Comparison of ENCODE assay signal across 9 cellular contexts in the genomic region with DNA sequence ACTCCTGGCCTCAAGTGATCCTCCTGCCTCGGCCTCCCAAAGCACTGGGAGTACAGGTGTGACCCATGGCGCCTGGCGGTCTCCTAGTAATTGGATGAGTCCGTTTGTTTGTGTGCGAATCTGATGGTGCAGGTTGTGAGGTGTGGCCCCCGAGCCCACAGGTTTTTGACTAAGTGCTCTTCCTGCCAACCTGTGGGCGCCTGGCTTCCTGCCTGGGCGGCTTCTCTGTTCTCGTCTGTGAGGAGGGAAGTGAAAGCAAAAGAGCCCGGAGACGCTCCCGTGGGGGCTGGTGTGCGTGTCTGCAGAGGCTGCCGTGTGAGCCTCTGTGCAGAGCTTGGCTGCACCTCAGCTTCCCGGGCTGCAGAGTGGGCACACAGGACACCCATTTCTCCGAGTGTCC. TPM values are rescaled to one million over a fixed set of nuclear protein-coding genes. Genes with fewer than 3 reads are reported as not detected.
A peak's percentile ranks its signal among the peaks of the same experiment; 100 is the strongest.
DNase-seq lines count a peak whose midpoint lies in the region; ATAC-seq and TF ChIP-seq lines count a peak whose summit lies in the region.
"Had no signal": no experiment of that assay in that cellular context is flagged by ENCODE, and none has a peak within 500 bp of the region (broad histone marks: within the 10 kb centered on the region; RNA-seq: fewer than 3 reads in every experiment).

No MANE protein-coding gene starts in this region.

- no peak for TF ChIP-seq POLR2A in vagina (IDR thresholded peaks at IDR 0.05)

- H3K4me1 Mint-ChIP-seq in activated naive CD8-positive, alpha-beta T cell treated with anti-CD3 and anti-CD28 coated beads, Interleukin-2, amount 10 ng/mL, durations not matched to agents 7 days and 5 days, result peaks cover 34% of the 10 kb centered on the region

- no peaks in the 10 kb centered on the region for H3K9me3 Mint-ChIP-seq in activated naive CD8-positive, alpha-beta T cell treated with anti-CD3 and anti-CD28 coated beads, Interleukin-2, amount 10 ng/mL, durations not matched to agents 7 days and 5 days
- H3K9me3 Mint-ChIP-seq: nephron had no signal

- H3K4me1 ChIP-seq in mononuclear cell (ENCODE audit: insufficient read depth, low read length) (peaks cover 92% of the 10 kb centered on the region), thymus (ENCODE audit: control insufficient read depth, insufficient read depth, low read length) (peaks cover 40% of the 10 kb centered on the region), vagina (peaks cover 20% of the 10 kb centered on the region)

- intact Hi-C loops in vagina (cut with DNase I), result no loop called here

- peaks cover 75% of the 10 kb centered on the region for H3K36me3 ChIP-seq in thymus (ENCODE audit: control insufficient read depth, insufficient read depth)
- peaks cover 0 to 4% of the 10 kb centered on the region in 2 donors for H3K36me3 ChIP-seq in vagina

- peak overlapping the region; percentile 40 for H3K4me3 ChIP-seq in mononuclear cell (ENCODE audit: low read length)
- H3K4me3 ChIP-seq in thymus (ENCODE audit: low read length), result peak overlapping the region; percentile 39
- H3K4me3 ChIP-seq in vagina, result no peak overlapping the region

- 4% methylated on average over 16 of the region's 16 CpGs for WGBS in thymus

- POLR2A ChIA-PET in activated naive CD8-positive, alpha-beta T cell treated with anti-CD3 and anti-CD28 coated beads, Interleukin-2, amount 10 ng/mL, durations not matched to agents 7 days and 5 days (lab: Charles Lee), result interaction anchor here (0.6 to 19.6 kb wide), 16 partner anchors 4 to 340 kb away, joined by 3 to 644 read pairs (median 8); partner anchors contain the start of genes ABCA7, ARHGAP45, CIRBP and CNN2

- no peak for TF ChIP-seq CTCF in vagina (IDR thresholded peaks at IDR 0.05)

- no peaks in the 10 kb centered on the region for H3K9me3 ChIP-seq in mononuclear cell (ENCODE audit: low read depth, low read length)
- no peaks in the 10 kb centered on the region for H3K9me3 ChIP-seq in thymus (ENCODE audit: control insufficient read depth)
- H3K9me3 ChIP-seq in vagina, result no peaks in the 10 kb centered on the region

- DNase-seq in T follicular helper cell (ENCODE audit: low read depth) (peak; percentile 92), vagina (ENCODE audit: extremely low spot score in 2 of 2) (no peak)
- DNase-seq in activated naive CD8-positive, alpha-beta T cell treated with anti-CD3 and anti-CD28 coated beads, Interleukin-2, amount 10 ng/mL, durations not matched to agents 7 days and 5 days, result peak; percentile 90

- peak overlapping the region; percentile 87 for H3K27ac Mint-ChIP-seq in activated naive CD8-positive, alpha-beta T cell treated with anti-CD3 and anti-CD28 coated beads, Interleukin-2, amount 10 ng/mL, durations not matched to agents 7 days and 5 days
- H3K27ac Mint-ChIP-seq: nephron had no signal

- peaks cover 50% of the 10 kb centered on the region for H3K36me3 Mint-ChIP-seq in activated naive CD8-positive, alpha-beta T cell treated with anti-CD3 and anti-CD28 coated beads, Interleukin-2, amount 10 ng/mL, durations not matched to agents 7 days and 5 days

- H3K27me3 Mint-ChIP-seq in activated naive CD8-positive, alpha-beta T cell treated with anti-CD3 and anti-CD28 coated beads, Interleukin-2, amount 10 ng/mL, durations not matched to agents 7 days and 5 days, result no peaks in the 10 kb centered on the region

- H3K27ac ChIP-seq in thymus (ENCODE audit: low read depth), result peak overlapping the region; percentile 88
- no peak overlapping the region for H3K27ac ChIP-seq in vagina

- peak overlapping the region; percentile 87 for H3K4me3 Mint-ChIP-seq in activated naive CD8-positive, alpha-beta T cell treated with anti-CD3 and anti-CD28 coated beads, Interleukin-2, amount 10 ng/mL, durations not matched to agents 7 days and 5 days
- H3K4me3 Mint-ChIP-seq: nephron had no signal

- no peaks in the 10 kb centered on the region for H3K27me3 ChIP-seq in mononuclear cell (ENCODE audit: insufficient read depth, low read length)
- no peaks in the 10 kb centered on the region for H3K27me3 ChIP-seq in thymus (ENCODE audit: control insufficient read depth, insufficient read depth)
- H3K27me3 ChIP-seq in vagina, result no peaks in the 10 kb centered on the region

- ATAC-seq in GM18873 (IDR thresholded peaks at IDR 0.05; ENCODE audit: low FRiP score, unreplicated experiment) (peak; percentile 60), HG03108 (IDR thresholded peaks at IDR 0.05; ENCODE audit: unreplicated experiment) (peak; percentile 65), GM19328 (IDR thresholded peaks at IDR 0.05; ENCODE audit: unreplicated experiment) (no peak)
- ATAC-seq in activated naive CD8-positive, alpha-beta T cell treated with anti-CD3 and anti-CD28 coated beads, Interleukin-2, amount 10 ng/mL, durations not matched to agents 7 days and 5 days (ENCODE audit: low read depth), result peak; percentile 78

RNA-seq across cellular contexts. Expression of gene ARHGAP45, which starts 10.0 kb away (rescaled TPM):
- total RNA-seq in activated naive CD8-positive, alpha-beta T cell treated with anti-CD3 and anti-CD28 coated beads, Interleukin-2, amount 10 ng/mL, durations not matched to agents 7 days and 5 days, result 100 to 1,000 TPM; 576 to 581 TPM
- 261 TPM for total RNA-seq in mononuclear cell
- polyA plus RNA-seq in thymus, result 295 TPM
- total RNA-seq in vagina, result 36.8 TPM

RNA-seq across cellular contexts. Expression of gene POLR2E, which starts 18.2 kb away (rescaled TPM):
- 100 to 1,000 TPM; 142 to 163 TPM for total RNA-seq in activated naive CD8-positive, alpha-beta T cell treated with anti-CD3 and anti-CD28 coated beads, Interleukin-2, amount 10 ng/mL, durations not matched to agents 7 days and 5 days
- total RNA-seq in mononuclear cell, result 48.9 TPM
- polyA plus RNA-seq in thymus, result 84.0 TPM
- 83.7 TPM for total RNA-seq in vagina

RNA-seq across cellular contexts. Expression of gene GPX4, which starts 26.8 kb away (rescaled TPM):
- 100 to 1,000 TPM; 194 to 206 TPM for total RNA-seq in activated naive CD8-positive, alpha-beta T cell treated with anti-CD3 and anti-CD28 coated beads, Interleukin-2, amount 10 ng/mL, durations not matched to agents 7 days and 5 days
- total RNA-seq in mononuclear cell, result 162 TPM
- polyA plus RNA-seq in thymus, result 546 TPM
- total RNA-seq in vagina, result 524 TPM

RNA-seq across cellular contexts. Expression of gene ABCA7, which starts 37.0 kb away (rescaled TPM):
- total RNA-seq in activated naive CD8-positive, alpha-beta T cell treated with anti-CD3 and anti-CD28 coated beads, Interleukin-2, amount 10 ng/mL, durations not matched to agents 7 days and 5 days, result 100 to 1,000 TPM; 145 to 146 TPM
- total RNA-seq in mononuclear cell (28.2 TPM), vagina (29.5 TPM)
- polyA plus RNA-seq in thymus, result 315 TPM

RNA-seq across cellular contexts. Expression of gene CNN2, which starts 50.5 kb away (rescaled TPM):
- total RNA-seq in activated naive CD8-positive, alpha-beta T cell treated with anti-CD3 and anti-CD28 coated beads, Interleukin-2, amount 10 ng/mL, durations not matched to agents 7 days and 5 days, result 100 to 1,000 TPM; 340 to 353 TPM
- total RNA-seq in mononuclear cell, result 152 TPM
- polyA plus RNA-seq in thymus, result 127 TPM
- total RNA-seq in vagina, result 76.1 TPM

Comparison
In these comparisons a context has a peak if more than half of its experiments do, and no peak if none do; other contexts are left out.
1. DNase-seq: peak in T follicular helper cell (single experiment) and activated naive CD8-positive, alpha-beta T cell treated with anti-CD3 and anti-CD28 coated beads, Interleukin-2, amount 10 ng/mL, durations not matched to agents 7 days and 5 days (single experiment); none in vagina (0 of 2).
2. H3K4me3 ChIP-seq: peak in mononuclear cell (single experiment) and thymus (single experiment); none in vagina (0 of 2).